ENCODE assay signal across 17 cellular contexts in the genomic region with DNA sequence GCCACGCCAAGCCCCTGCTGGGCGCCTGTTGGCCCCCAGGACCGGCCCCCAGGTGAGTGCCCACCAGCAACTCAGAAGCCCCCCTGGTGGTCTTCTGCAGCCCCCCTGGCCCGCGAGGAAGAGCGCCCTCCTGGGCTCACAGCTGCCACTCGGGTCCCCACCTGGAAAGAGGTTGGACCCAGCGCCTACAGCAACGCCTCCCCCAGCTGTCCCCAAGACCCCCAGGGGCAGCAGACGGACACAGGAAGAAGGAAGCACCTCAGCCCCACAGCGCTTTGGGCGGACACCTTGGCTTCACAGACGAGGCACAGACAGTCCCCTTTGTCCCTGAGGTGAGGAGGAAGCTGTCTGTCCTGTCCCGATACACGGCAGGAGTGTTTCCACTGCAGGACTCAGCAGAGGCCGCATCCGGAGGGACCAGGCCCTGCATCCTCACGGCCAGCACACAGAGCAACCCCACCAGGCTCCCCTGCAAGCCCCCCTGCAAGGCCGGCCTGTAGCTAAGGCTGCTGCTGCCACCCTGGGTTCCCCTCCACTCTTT.
DNase-seq lines count a peak whose midpoint lies in the region; ATAC-seq, FAIRE-seq and TF ChIP-seq lines count a peak whose summit lies in the region.
"Had no signal": no experiment of that assay in that cellular context is flagged by ENCODE, and none has a peak within 500 bp of the region (broad histone marks: within the 10 kb centered on the region; RNA-seq: fewer than 3 reads in every experiment).

No MANE protein-coding gene starts in this region.

- no peak overlapping the region for H3K23ac ChIP-seq in mesendoderm (ENCODE audit: low read length)

- peaks cover 3% of the 10 kb centered on the region for H3K9me3 ChIP-seq in vagina
- H3K9me3 ChIP-seq: MG63 had no signal

- FAIRE-seq in frontal cortex (lab: Jason Lieb, UNC): no peak
- FAIRE-seq: GM12891 had no signal

- H3K4me1 Mint-ChIP-seq in activated CD8-positive, alpha-beta memory T cell treated with anti-CD3 and anti-CD28 coated beads, Interleukin-2, amount 10 ng/mL, durations not matched to agents 7 days and 5 days: no peaks in the 10 kb centered on the region
- no peaks in the 10 kb centered on the region for H3K4me1 Mint-ChIP-seq in activated T-helper 17 cell treated with anti-CD3 and anti-CD28 coated beads, Interleukin-2, amount 50 U/mL, for 72 hours
- peaks cover 2% of the 10 kb centered on the region for H3K4me1 Mint-ChIP-seq in endothelial cell (ENCODE audit: unreplicated experiment)
- H3K4me1 Mint-ChIP-seq: CD14-positive monocyte had no signal

- H3K27ac ChIP-seq in mesendoderm (ENCODE audit: low read depth, low read length) (no peak overlapping the region), vagina (peak overlapping the region; percentile 63)

- no peak for TF ChIP-seq POLR2A in vagina (IDR thresholded peaks at IDR 0.05)

- WGBS in mesendoderm (ENCODE audit: extremely low coverage, insufficient coverage, low lambda C conversion rate): no CpG with 5 or more reads among the region's 19 CpGs

- no peak overlapping the region for H2AK5ac ChIP-seq in mesendoderm (ENCODE audit: low read length)

- TF ChIP-seq CTCF in vagina (IDR thresholded peaks at IDR 0.05) (no peak), GM10248 (IDR thresholded peaks at IDR 0.05; ENCODE audit: control extremely low read depth, extremely low read depth, low read depth, missing control alignments) (no peak), endothelial cell (IDR thresholded peaks at IDR 0.05; ENCODE audit: unreplicated experiment) (no peak)

- H2BK5ac ChIP-seq in mesendoderm (ENCODE audit: low read length): no peak overlapping the region

- no peak overlapping the region for H2BK15ac ChIP-seq in mesendoderm (replicated peaks; ENCODE audit: low read depth)

- H3K4me1 ChIP-seq in mesendoderm (ENCODE audit: control insufficient read depth, low read depth, low read length) (no peaks in the 10 kb centered on the region), vagina (peaks cover 3% of the 10 kb centered on the region)

- H3K79me1 ChIP-seq in mesendoderm (ENCODE audit: low read length): no peaks in the 10 kb centered on the region

- H3K56ac ChIP-seq in mesendoderm (ENCODE audit: low read length): peak overlapping the region; percentile 34

- H3K79me2 ChIP-seq in mesendoderm (ENCODE audit: control insufficient read depth, insufficient read depth, low read length): no peaks in the 10 kb centered on the region

- H3K4me2 ChIP-seq in mesendoderm (ENCODE audit: low read length): no peak overlapping the region

- H3K4me3 Mint-ChIP-seq in activated CD8-positive, alpha-beta memory T cell treated with anti-CD3 and anti-CD28 coated beads, Interleukin-2, amount 10 ng/mL, durations not matched to agents 7 days and 5 days: no peak overlapping the region
- H3K4me3 Mint-ChIP-seq in activated T-helper 17 cell treated with anti-CD3 and anti-CD28 coated beads, Interleukin-2, amount 50 U/mL, for 72 hours: peak overlapping the region; percentile 45
- no peak overlapping the region for H3K4me3 Mint-ChIP-seq in endothelial cell (ENCODE audit: unreplicated experiment)

- no peaks in the 10 kb centered on the region for H3K9me3 Mint-ChIP-seq in activated CD8-positive, alpha-beta memory T cell treated with anti-CD3 and anti-CD28 coated beads, Interleukin-2, amount 10 ng/mL, durations not matched to agents 7 days and 5 days (ENCODE audit: low read depth)
- no peaks in the 10 kb centered on the region for H3K9me3 Mint-ChIP-seq in activated T-helper 17 cell treated with anti-CD3 and anti-CD28 coated beads, Interleukin-2, amount 50 U/mL, for 72 hours
- no peaks in the 10 kb centered on the region for H3K9me3 Mint-ChIP-seq in endothelial cell (ENCODE audit: unreplicated experiment)

- H3K27me3 ChIP-seq in mesendoderm (ENCODE audit: insufficient read depth, low read length, poor library complexity) (no peaks in the 10 kb centered on the region), vagina (no peaks in the 10 kb centered on the region)
- H3K27me3 ChIP-seq: MG63 had no signal

- H3K36me3 Mint-ChIP-seq in activated CD8-positive, alpha-beta memory T cell treated with anti-CD3 and anti-CD28 coated beads, Interleukin-2, amount 10 ng/mL, durations not matched to agents 7 days and 5 days: no peaks in the 10 kb centered on the region
- H3K36me3 Mint-ChIP-seq in activated T-helper 17 cell treated with anti-CD3 and anti-CD28 coated beads, Interleukin-2, amount 50 U/mL, for 72 hours (ENCODE audit: low read depth): no peaks in the 10 kb centered on the region
- H3K36me3 Mint-ChIP-seq in endothelial cell (ENCODE audit: low read depth, unreplicated experiment): no peaks in the 10 kb centered on the region
- H3K36me3 Mint-ChIP-seq: CD14-positive monocyte had no signal

- H4K8ac ChIP-seq in mesendoderm (ENCODE audit: low read depth, low read length): no peak overlapping the region

- no peak overlapping the region for H3K9ac ChIP-seq in mesendoderm (ENCODE audit: low read length)

- no peak for ATAC-seq in activated CD8-positive, alpha-beta memory T cell treated with anti-CD3 and anti-CD28 coated beads, Interleukin-2, amount 10 ng/mL, durations not matched to agents 7 days and 5 days
- ATAC-seq in activated T-helper 17 cell treated with anti-CD3 and anti-CD28 coated beads, Interleukin-2, amount 50 U/mL, for 72 hours (replicated peaks): no peak

- H3K4me3 ChIP-seq in mesendoderm (ENCODE audit: low read length) (no peak overlapping the region), vagina (no peak overlapping the region)
- H3K4me3 ChIP-seq: MG63 had no signal

- peak; percentile 13 for DNase-seq in activated CD8-positive, alpha-beta memory T cell treated with anti-CD3 and anti-CD28 coated beads, Interleukin-2, amount 50 U/mL, for 4 hours
- no peak for DNase-seq in activated CD8-positive, alpha-beta memory T cell treated with anti-CD3 and anti-CD28 coated beads, Interleukin-2, amount 10 ng/mL, durations not matched to agents 7 days and 5 days
- no peak for DNase-seq in mesendoderm
- no peak for DNase-seq in vagina (ENCODE audit: extremely low spot score in 2 of 2)
- DNase-seq in GM10248 (ENCODE audit: extremely low spot score): no peak
- DNase-seq in endothelial cell (ENCODE audit: low spot score): no peak
- DNase-seq in frontal cortex (ENCODE audit: low spot score in 2 of 2): no peak
- DNase-seq: 8988T, DMS79, MG63, NCI-H1092 treated with DMSO at 0.1 percent for 48 hours, NCI-H187, NCI-H446, SHP77 had no signal

- H4K5ac ChIP-seq in mesendoderm (ENCODE audit: low read length): no peak overlapping the region

- H3K27me3 Mint-ChIP-seq in activated CD8-positive, alpha-beta memory T cell treated with anti-CD3 and anti-CD28 coated beads, Interleukin-2, amount 10 ng/mL, durations not matched to agents 7 days and 5 days: peaks cover 11% of the 10 kb centered on the region
- peaks cover 10% of the 10 kb centered on the region for H3K27me3 Mint-ChIP-seq in activated T-helper 17 cell treated with anti-CD3 and anti-CD28 coated beads, Interleukin-2, amount 50 U/mL, for 72 hours
- peaks cover 4% of the 10 kb centered on the region for H3K27me3 Mint-ChIP-seq in endothelial cell (ENCODE audit: unreplicated experiment)

- CTCF ChIA-PET in activated CD8-positive, alpha-beta memory T cell treated with anti-CD3 and anti-CD28 coated beads, Interleukin-2, amount 10 ng/mL, durations not matched to agents 7 days and 5 days (lab: Charles Lee): no interaction called here
- CTCF ChIA-PET in GM10248 (lab: Yijun Ruan, JAX): no interaction called here

- no peak overlapping the region for H3K27ac Mint-ChIP-seq in activated CD8-positive, alpha-beta memory T cell treated with anti-CD3 and anti-CD28 coated beads, Interleukin-2, amount 10 ng/mL, durations not matched to agents 7 days and 5 days
- no peak overlapping the region for H3K27ac Mint-ChIP-seq in activated T-helper 17 cell treated with anti-CD3 and anti-CD28 coated beads, Interleukin-2, amount 50 U/mL, for 72 hours
- no peak overlapping the region for H3K27ac Mint-ChIP-seq in endothelial cell (ENCODE audit: unreplicated experiment)

- intact Hi-C loops in vagina (cut with DNase I): no loop called here

- H3K36me3 ChIP-seq in mesendoderm (ENCODE audit: control insufficient read depth, insufficient read depth, low read length) (no peaks in the 10 kb centered on the region), vagina (no peaks in the 10 kb centered on the region)
- H3K36me3 ChIP-seq: MG63 had no signal

- H2BK120ac ChIP-seq in mesendoderm (ENCODE audit: low read depth, low read length): no peak overlapping the region

- H3K4ac ChIP-seq in mesendoderm (ENCODE audit: low read depth, low read length): no peak overlapping the region

- POLR2A ChIA-PET in GM10248 (lab: Yijun Ruan, JAX): no interaction called here

- H3K18ac ChIP-seq in mesendoderm (ENCODE audit: low read length): no peak overlapping the region
